1 cellular context compared by ENCODE assay signal in the genomic region with DNA sequence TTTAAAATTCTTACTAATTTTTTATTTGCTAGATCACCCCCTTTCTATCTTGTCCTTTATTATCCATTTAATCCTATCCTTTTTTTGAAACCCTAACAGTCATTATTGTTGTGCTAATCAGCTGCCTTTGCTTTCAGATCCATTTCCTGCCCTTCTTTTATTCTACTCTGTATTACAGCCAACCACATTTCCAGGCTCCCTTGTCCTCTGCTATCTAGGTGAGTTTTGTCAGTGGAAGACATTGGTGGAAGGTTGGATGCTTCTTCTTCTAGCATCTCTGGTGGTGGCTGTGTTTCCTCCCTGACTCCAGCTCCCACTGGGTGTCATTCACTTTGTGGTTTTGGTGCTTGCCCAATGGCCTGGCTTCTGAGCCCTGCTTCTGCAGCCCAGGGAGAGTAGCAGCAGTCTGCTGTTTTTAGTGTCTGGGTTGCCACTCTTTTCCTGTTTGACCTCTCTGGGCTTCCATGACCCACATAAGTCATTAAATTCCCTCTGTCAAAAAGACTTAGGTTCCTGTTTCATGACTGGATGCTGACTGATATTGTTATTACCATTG.
TF ChIP-seq lines count a peak whose summit lies in the region.

No MANE protein-coding gene starts in this region.

TF ChIP-seq in GM23338, 12 proteins besides CTCF, POLR2A, EP300 and RAD21 (continued from another document):
- TF ChIP-seq, protein P1, sequence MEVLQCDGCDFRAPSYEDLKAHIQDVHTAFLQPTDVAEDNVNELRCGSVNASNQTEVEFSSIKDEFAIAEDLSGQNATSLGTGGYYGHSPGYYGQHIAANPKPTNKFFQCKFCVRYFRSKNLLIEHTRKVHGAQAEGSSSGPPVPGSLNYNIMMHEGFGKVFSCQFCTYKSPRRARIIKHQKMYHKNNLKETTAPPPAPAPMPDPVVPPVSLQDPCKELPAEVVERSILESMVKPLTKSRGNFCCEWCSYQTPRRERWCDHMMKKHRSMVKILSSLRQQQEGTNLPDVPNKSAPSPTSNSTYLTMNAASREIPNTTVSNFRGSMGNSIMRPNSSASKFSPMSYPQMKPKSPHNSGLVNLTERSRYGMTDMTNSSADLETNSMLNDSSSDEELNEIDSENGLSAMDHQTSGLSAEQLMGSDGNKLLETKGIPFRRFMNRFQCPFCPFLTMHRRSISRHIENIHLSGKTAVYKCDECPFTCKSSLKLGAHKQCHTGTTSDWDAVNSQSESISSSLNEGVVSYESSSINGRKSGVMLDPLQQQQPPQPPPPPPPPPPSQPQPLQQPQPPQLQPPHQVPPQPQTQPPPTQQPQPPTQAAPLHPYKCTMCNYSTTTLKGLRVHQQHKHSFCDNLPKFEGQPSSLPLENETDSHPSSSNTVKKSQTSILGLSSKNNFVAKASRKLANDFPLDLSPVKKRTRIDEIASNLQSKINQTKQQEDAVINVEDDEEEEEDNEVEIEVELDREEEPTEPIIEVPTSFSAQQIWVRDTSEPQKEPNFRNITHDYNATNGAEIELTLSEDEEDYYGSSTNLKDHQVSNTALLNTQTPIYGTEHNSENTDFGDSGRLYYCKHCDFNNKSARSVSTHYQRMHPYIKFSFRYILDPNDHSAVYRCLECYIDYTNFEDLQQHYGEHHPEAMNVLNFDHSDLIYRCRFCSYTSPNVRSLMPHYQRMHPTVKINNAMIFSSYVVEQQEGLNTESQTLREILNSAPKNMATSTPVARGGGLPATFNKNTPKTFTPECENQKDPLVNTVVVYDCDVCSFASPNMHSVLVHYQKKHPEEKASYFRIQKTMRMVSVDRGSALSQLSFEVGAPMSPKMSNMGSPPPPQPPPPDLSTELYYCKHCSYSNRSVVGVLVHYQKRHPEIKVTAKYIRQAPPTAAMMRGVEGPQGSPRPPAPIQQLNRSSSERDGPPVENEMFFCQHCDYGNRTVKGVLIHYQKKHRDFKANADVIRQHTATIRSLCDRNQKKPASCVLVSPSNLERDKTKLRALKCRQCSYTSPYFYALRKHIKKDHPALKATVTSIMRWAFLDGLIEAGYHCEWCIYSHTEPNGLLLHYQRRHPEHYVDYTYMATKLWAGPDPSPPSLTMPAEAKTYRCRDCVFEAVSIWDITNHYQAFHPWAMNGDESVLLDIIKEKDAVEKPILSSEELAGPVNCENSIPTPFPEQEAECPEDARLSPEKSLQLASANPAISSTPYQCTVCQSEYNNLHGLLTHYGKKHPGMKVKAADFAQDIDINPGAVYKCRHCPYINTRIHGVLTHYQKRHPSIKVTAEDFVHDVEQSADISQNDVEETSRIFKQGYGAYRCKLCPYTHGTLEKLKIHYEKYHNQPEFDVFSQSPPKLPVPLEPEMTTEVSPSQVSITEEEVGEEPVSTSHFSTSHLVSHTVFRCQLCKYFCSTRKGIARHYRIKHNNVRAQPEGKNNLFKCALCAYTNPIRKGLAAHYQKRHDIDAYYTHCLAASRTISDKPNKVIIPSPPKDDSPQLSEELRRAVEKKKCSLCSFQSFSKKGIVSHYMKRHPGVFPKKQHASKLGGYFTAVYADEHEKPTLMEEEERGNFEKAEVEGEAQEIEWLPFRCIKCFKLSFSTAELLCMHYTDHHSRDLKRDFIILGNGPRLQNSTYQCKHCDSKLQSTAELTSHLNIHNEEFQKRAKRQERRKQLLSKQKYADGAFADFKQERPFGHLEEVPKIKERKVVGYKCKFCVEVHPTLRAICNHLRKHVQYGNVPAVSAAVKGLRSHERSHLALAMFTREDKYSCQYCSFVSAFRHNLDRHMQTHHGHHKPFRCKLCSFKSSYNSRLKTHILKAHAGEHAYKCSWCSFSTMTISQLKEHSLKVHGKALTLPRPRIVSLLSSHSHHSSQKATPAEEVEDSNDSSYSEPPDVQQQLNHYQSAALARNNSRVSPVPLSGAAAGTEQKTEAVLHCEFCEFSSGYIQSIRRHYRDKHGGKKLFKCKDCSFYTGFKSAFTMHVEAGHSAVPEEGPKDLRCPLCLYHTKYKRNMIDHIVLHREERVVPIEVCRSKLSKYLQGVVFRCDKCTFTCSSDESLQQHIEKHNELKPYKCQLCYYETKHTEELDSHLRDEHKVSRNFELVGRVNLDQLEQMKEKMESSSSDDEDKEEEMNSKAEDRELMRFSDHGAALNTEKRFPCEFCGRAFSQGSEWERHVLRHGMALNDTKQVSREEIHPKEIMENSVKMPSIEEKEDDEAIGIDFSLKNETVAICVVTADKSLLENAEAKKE (CRISPR knock-in tag; IDR thresholded peaks at IDR 0.05) = peak; percentile 60; the same call in 1 of the 2 replicates
- TF ChIP-seq, protein P2, sequence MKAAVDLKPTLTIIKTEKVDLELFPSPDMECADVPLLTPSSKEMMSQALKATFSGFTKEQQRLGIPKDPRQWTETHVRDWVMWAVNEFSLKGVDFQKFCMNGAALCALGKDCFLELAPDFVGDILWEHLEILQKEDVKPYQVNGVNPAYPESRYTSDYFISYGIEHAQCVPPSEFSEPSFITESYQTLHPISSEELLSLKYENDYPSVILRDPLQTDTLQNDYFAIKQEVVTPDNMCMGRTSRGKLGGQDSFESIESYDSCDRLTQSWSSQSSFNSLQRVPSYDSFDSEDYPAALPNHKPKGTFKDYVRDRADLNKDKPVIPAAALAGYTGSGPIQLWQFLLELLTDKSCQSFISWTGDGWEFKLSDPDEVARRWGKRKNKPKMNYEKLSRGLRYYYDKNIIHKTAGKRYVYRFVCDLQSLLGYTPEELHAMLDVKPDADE (IDR thresholded peaks at IDR 0.05) = no peak; the same call in 1 of the 2 replicates
- TF ChIP-seq STAT1 (IDR thresholded peaks at IDR 0.05; ENCODE audit: unreplicated experiment) (no peak), ZNF114 (CRISPR knock-in tag; IDR thresholded peaks at IDR 0.05) (no peak), NANOG (IDR thresholded peaks at IDR 0.05; ENCODE audit: borderline replicate concordance) (peak; percentile 49; the same call in 1 of the 2 replicates), JUNB (IDR thresholded peaks at IDR 0.05; ENCODE audit: unreplicated experiment) (no peak), EZH2phosphoT487 (IDR thresholded peaks at IDR 0.05; ENCODE audit: unreplicated experiment) (no peak), CREB1 (CRISPR knock-in tag; IDR thresholded peaks at IDR 0.05; ENCODE audit: low read depth) (no peak), ZNF331 (CRISPR knock-in tag; IDR thresholded peaks at IDR 0.05; ENCODE audit: low read depth) (no peak)
TF ChIP-seq in GM23338: peak in this region for 2.
